In the genomic region with DNA sequence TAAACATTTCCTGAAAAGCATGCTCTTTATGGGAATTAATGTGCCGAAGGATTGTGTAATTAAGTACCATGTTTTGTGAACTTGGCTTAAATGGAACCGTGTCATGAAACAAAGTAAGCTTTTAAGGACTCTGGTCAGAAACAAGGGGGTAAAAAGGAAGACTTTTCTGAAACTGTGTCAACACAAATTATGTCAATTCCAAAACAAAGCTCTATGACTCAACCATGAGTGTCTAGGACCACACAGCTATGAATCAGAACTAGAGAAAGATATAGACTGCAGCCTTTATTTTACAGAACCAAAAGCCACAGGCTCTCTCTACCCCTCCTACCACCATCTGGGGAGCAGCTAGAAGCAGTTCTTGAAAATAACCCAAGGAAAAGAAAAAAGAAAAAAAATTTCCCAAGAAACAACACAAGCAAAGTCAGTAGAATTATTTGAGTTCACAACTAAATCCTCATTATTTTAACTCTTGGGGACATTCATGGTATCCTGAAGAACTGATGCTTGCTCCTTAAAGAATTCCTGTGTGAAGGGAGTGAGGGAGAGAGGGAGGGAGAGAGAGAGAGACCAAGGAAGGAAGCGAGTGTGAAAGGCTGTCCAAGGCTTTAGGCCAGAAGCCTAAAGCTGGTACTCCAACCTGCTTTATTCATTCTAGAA, we compare ENCODE assay signal across 8 cellular contexts.
A peak's percentile ranks its signal among the peaks of the same experiment; 100 is the strongest.
DNase-seq lines count a peak whose midpoint lies in the region; ATAC-seq, FAIRE-seq and TF ChIP-seq lines count a peak whose summit lies in the region.

No MANE protein-coding gene starts in this region.

- TF ChIP-seq CTCF in dorsolateral prefrontal cortex (IDR thresholded peaks at IDR 0.05 in 54 of 56, conservative IDR thresholded peaks at IDR 0.05 in 2 of 56; ENCODE audit: low read depth in 1 of 56, partially characterized antibody in 56 of 56): no peak

- peak overlapping the region; percentile 13 for H3K9ac ChIP-seq in SK-N-MC (ENCODE audit: insufficient read length)

- intact Hi-C loops in Right ventricle myocardium inferior (cut with DNase I) (loop anchor here (5.0 kb wide), 2 partner anchors 43 to 67 kb away; no protein-coding TSS in a partner anchor), cardiac septum (cut with DNase I) (loop anchor here (5.0 to 10.0 kb wide), 4 partner anchors 38 to 348 kb away; a partner anchor contains a TSS), dorsolateral prefrontal cortex (cut with DNase I) (loop anchor here (5.0 to 10.0 kb wide), 3 partner anchors 43 to 80 kb away; a partner anchor contains a TSS)

- H3K9me3 ChIP-seq in SK-N-MC (ENCODE audit: low read depth, low read length) (no peaks in the 10 kb centered on the region), muscle layer of duodenum (ENCODE audit: control insufficient read depth in 1 of 2, low read length in 2 of 2) (no peaks in the 10 kb centered on the region)

- H3K36me3 ChIP-seq in SK-N-MC (ENCODE audit: insufficient read depth, low read length) (peaks cover 18% of the 10 kb centered on the region; the same call in 1 of the 2 replicates), muscle layer of duodenum (ENCODE audit: control insufficient read depth in 1 of 2, insufficient read depth in 2 of 2, low read length in 2 of 2) (peaks cover 18 to 24% of the 10 kb centered on the region in 2 donors)

- no peak for FAIRE-seq in urothelium cell line (lab: Jason Lieb, UNC)

- peaks cover 6 to 20% of the 10 kb centered on the region in 2 donors for H3K4me1 ChIP-seq in muscle layer of duodenum (ENCODE audit: control insufficient read depth in 1 of 2, insufficient read depth in 2 of 2, low read length in 2 of 2)

- H3K27ac ChIP-seq in SK-N-MC (peak overlapping the region; percentile 43), dorsolateral prefrontal cortex (peak overlapping the region; percentile 21 to 91 (median 79)), muscle layer of duodenum (ENCODE audit: low read length) (peak overlapping the region; percentile 96)

- no peak overlapping the region for H3K4me3 ChIP-seq in SK-N-MC
- H3K4me3 ChIP-seq in dorsolateral prefrontal cortex: peak overlapping the region in 2 of 59 donors; percentile 3 to 9
- no peak overlapping the region for H3K4me3 ChIP-seq in muscle layer of duodenum (ENCODE audit: low read depth in 1 of 2, low read length in 2 of 2)

- no peak for DNase-seq in Right ventricle myocardium inferior (ENCODE audit: missing footprints)
- DNase-seq in cardiac septum (ENCODE audit: low spot score): no peak
- DNase-seq in SK-N-MC (ENCODE audit: low read depth, low spot score): no peak
- DNase-seq in dorsolateral prefrontal cortex: no peak
- peak; percentile 91 for DNase-seq in urothelium cell line (ENCODE audit: low spot score)
- DNase-seq in NCI-H82 treated with DMSO at 0.1 percent for 48 hours (lab: John Stamatoyannopoulos, UW; ENCODE audit: unreplicated experiment): no peak

- ATAC-seq in Right ventricle myocardium inferior (peak; percentile 32), HG03064 (IDR thresholded peaks at IDR 0.05; ENCODE audit: low read depth, unreplicated experiment) (peak; percentile 67)

- H3K27me3 ChIP-seq in dorsolateral prefrontal cortex (no peaks in the 10 kb centered on the region), muscle layer of duodenum (ENCODE audit: low read depth, low read length) (no peaks in the 10 kb centered on the region)

Comparison
In these comparisons a context has a peak if more than half of its experiments do, and no peak if none do; other contexts are left out.
1. H3K27ac ChIP-seq: peak in every context shown above with its lines; median percentile 96 in muscle layer of duodenum; 79 in dorsolateral prefrontal cortex; 43 in SK-N-MC.